ENCODE assay signal across 8 cellular contexts in the genomic region with DNA sequence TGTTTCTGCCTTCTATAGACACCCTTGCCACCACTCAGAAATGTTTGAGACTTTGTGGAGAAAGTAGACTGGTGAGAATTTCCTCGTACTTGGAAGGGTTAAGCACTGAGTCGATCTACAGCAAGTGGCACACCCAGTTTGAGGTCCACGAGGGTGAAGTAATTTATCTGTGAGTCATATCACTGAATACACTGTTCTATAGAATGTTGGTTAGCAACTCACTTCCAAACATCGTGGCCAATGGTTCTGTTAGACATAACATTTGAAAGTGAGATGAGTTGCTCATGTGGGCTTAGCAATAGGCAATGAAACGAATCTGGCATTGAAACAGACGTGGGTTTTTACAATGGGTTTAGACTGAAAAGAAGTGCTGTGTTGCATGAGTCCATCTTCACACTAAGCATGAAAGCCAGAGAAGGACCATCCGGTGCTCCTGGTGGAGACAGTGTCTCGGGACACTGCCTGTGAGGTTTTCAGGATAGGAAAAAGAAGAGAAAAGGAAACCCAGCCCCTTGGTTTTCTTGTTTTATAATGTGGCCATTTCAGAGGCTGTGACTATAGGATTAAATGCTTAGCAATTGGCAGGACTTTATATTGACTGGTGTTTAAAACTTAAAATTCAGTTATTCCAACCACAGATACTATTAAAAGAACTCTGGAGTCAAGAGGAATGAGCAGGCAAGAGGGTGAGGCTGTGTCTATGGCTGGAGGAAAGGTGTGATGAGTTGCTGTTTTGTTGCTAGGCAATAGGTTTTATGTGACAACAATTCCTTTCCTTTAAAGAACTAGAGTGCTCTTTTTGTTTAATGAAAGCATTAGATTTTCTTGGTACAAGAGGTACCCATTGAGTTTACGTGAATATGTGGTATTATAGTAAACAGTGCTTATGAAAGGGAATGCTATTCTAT. TPM values are rescaled to one million over a fixed set of nuclear protein-coding genes. Genes with fewer than 3 reads are reported as not detected.
DNase-seq lines count a peak whose midpoint lies in the region; ATAC-seq and TF ChIP-seq lines count a peak whose summit lies in the region.

No MANE protein-coding gene starts in this region.

- DNase-seq in DMS79 (lab: John Stamatoyannopoulos, UW) (peak; percentile 45), NCI-H146 treated with DMSO at 0.1 percent for 48 hours (lab: John Stamatoyannopoulos, UW; ENCODE audit: unreplicated experiment) (peak; percentile 66), endodermal cell (peak; percentile 67), nephron progenitor cell (no peak), NCI-H187 (lab: John Stamatoyannopoulos, UW) (no peak), NCI-H446 (lab: John Stamatoyannopoulos, UW) (no peak)
- peak; percentile 60 to 65 for DNase-seq in activated CD4-positive, alpha-beta T cell treated with anti-CD3 and anti-CD28 coated beads for 4 hours

- H3K4me1 Mint-ChIP-seq in endodermal cell (peaks cover 21% of the 10 kb centered on the region), nephron progenitor cell (peaks cover 31% of the 10 kb centered on the region)

- no peaks in the 10 kb centered on the region for H3K27me3 Mint-ChIP-seq in endodermal cell (ENCODE audit: insufficient read depth)
- peaks cover 3% of the 10 kb centered on the region for H3K27me3 Mint-ChIP-seq in nephron progenitor cell (ENCODE audit: low read depth, poor library complexity)

- H3K27me3 ChIP-seq in endodermal cell (ENCODE audit: control insufficient read depth, insufficient read depth, low read length, poor library complexity, severe bottlenecking) = no peaks in the 10 kb centered on the region

- 73 to 74% methylated on average over 8 to 9 of the region's 9 CpGs for WGBS in endodermal cell (ENCODE audit: insufficient coverage in 1 of 2, insufficient read length in 1 of 2), 2 experiments

- H3K27ac ChIP-seq in endodermal cell (ENCODE audit: low read depth, low read length) = no peak overlapping the region

- peak overlapping the region; percentile 34 for H3K9ac ChIP-seq in endodermal cell (ENCODE audit: extremely low read depth, low read length, poor library complexity, severe bottlenecking)

- peaks cover 16% of the 10 kb centered on the region for H3K4me1 ChIP-seq in endodermal cell (ENCODE audit: control insufficient read depth, insufficient read depth, low read length)

- H3K9me3 ChIP-seq in endodermal cell (ENCODE audit: control insufficient read depth, low read length) = no peaks in the 10 kb centered on the region

- H3K27ac Mint-ChIP-seq in endodermal cell (peak overlapping the region; percentile 86), nephron progenitor cell (peak overlapping the region; percentile 73)

- no peak overlapping the region for H3K4me3 ChIP-seq in endodermal cell (ENCODE audit: low read length)

- H3K4me3 Mint-ChIP-seq in endodermal cell (no peak overlapping the region), nephron progenitor cell (no peak overlapping the region)

- no peak for TF ChIP-seq CTCF in endodermal cell (conservative IDR thresholded peaks at IDR 0.05)
- no peak for TF ChIP-seq CTCF in nephron progenitor cell (IDR thresholded peaks at IDR 0.05)

- no peaks in the 10 kb centered on the region for H3K36me3 ChIP-seq in endodermal cell (ENCODE audit: control insufficient read depth, insufficient read depth, low read length)

- no peaks in the 10 kb centered on the region for H3K36me3 Mint-ChIP-seq in endodermal cell (ENCODE audit: low read depth)
- H3K36me3 Mint-ChIP-seq in nephron progenitor cell (ENCODE audit: low read depth) = no peaks in the 10 kb centered on the region

- H3K9me3 Mint-ChIP-seq in endodermal cell (no peaks in the 10 kb centered on the region), nephron progenitor cell (no peaks in the 10 kb centered on the region)

- ATAC-seq in GM19452 (IDR thresholded peaks at IDR 0.05; ENCODE audit: unreplicated experiment) = no peak

RNA-seq across cellular contexts. Expression of gene EZR, which starts 31.0 kb away (rescaled TPM):
- total RNA-seq in endodermal cell = 100 to 1,000 TPM; 145 to 209 TPM
- polyA plus RNA-seq in endodermal cell (2013, experiment 1 of 2) = 118 TPM
- 115 TPM for polyA plus RNA-seq in endodermal cell (2013, experiment 2 of 2)

Comparison
In these comparisons a context has a peak if more than half of its experiments do, and no peak if none do; other contexts are left out.
1. DNase-seq: peak in DMS79 (single experiment), NCI-H146 treated with DMSO at 0.1 percent for 48 hours (single experiment), activated CD4-positive, alpha-beta T cell treated with anti-CD3 and anti-CD28 coated beads for 4 hours (2 of 2) and endodermal cell (single experiment); none in nephron progenitor cell (single experiment), NCI-H187 (0 of 2) and NCI-H446 (0 of 2).